7 cellular contexts compared by ENCODE assay signal in the genomic region with DNA sequence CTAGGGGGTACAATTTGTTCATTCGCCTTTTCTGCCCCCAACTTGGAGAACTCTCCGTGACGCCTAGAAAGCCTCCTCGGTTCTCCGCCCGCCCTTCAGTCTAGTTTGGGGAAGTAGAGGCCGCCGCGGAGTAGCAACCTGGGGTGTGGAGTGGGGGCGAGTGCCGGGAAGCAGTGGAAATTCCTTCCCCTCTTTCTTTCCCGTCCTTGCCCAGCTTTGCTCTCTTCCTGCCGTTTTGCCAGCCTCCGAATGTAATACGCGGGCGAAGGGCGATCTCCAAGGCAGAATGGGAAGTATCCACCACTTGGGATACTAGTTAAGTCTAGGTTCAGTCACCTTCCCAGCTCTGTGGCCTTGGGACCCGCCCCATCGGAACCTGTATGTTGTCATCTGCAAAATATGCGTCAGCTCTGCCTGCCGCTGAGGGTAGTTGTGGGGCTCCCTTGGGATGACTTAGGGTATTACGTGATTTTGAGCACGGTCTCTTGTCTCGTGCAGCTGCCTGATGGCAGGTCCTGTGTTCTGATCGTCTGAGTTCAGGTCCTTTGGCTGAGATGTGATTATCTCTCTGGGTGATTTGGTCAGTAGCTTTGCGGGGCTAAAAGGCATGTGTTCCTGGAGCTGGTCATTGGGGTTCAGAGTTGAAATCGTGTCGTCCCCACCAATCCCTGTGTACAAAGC. TPM values are rescaled to one million over a fixed set of nuclear protein-coding genes. Genes with fewer than 3 reads are reported as not detected.
A peak's percentile ranks its signal among the peaks of the same experiment; 100 is the strongest.
DNase-seq lines count a peak whose midpoint lies in the region; ATAC-seq and TF ChIP-seq lines count a peak whose summit lies in the region.

No MANE protein-coding gene starts in this region.

- peaks cover 0 to 10% (median 2%) of the 10 kb centered on the region in 5 experiments for H3K9me3 Mint-ChIP-seq in brain

- H3K36me3 Mint-ChIP-seq in brain, result no peaks in the 10 kb centered on the region

- H3K4me1 Mint-ChIP-seq in brain, result peaks cover 58% of the 10 kb centered on the region

- ATAC-seq in GM18498 (IDR thresholded peaks at IDR 0.05; ENCODE audit: unreplicated experiment), result peak; percentile 69
- ATAC-seq in HG02763 (IDR thresholded peaks at IDR 0.05; ENCODE audit: unreplicated experiment), result peak; percentile 73

- H3K27me3 Mint-ChIP-seq in brain, result peaks cover 9% of the 10 kb centered on the region

- TF ChIP-seq CTCF in brain (conservative IDR thresholded peaks at IDR 0.05), result no peak

- peak overlapping the region; percentile 90 to 98 (median 97) for H3K27ac Mint-ChIP-seq in brain

- DNase-seq in NCI-H146 treated with DMSO at 0.1 percent for 48 hours (lab: John Stamatoyannopoulos, UW; ENCODE audit: unreplicated experiment), result peak; percentile 15
- peak; percentile 72 for DNase-seq in T1000 (lab: John Stamatoyannopoulos, UW)
- DNase-seq in iPS-NIHi7 (ENCODE audit: extremely low spot score), result peak; percentile 55
- DNase-seq in stimulated activated CD4-positive, alpha-beta T cell treated with anti-CD3 and anti-CD28 coated beads, Interleukin-12 subunit alpha, Interleukin-12 subunit beta, amount 100 ng/mL, for 24 hours (ENCODE audit: low read depth in 2 of 2), result peak; percentile 67 to 74

- peak overlapping the region; percentile 91 to 99 (median 94) for H3K4me3 Mint-ChIP-seq in brain

RNA-seq across cellular contexts. Expression of a gene that starts 0.7 kb away (rescaled TPM):
- 180 TPM for polyA plus RNA-seq in brain (ENCODE audit: insufficient read depth, low read depth, low replicate concordance)

Comparison
In these comparisons a context has a peak if more than half of its experiments do, and no peak if none do; other contexts are left out.
1. Peak in every context shown above with its lines: DNase-seq and ATAC-seq.
2. DNase-seq: peak in every context shown above with its lines; median percentile 72 in T1000; 70 in stimulated activated CD4-positive, alpha-beta T cell treated with anti-CD3 and anti-CD28 coated beads, Interleukin-12 subunit alpha, Interleukin-12 subunit beta, amount 100 ng/mL, for 24 hours; 55 in iPS-NIHi7; 15 in NCI-H146 treated with DMSO at 0.1 percent for 48 hours.